9 cellular contexts compared by ENCODE assay signal in the genomic region with DNA sequence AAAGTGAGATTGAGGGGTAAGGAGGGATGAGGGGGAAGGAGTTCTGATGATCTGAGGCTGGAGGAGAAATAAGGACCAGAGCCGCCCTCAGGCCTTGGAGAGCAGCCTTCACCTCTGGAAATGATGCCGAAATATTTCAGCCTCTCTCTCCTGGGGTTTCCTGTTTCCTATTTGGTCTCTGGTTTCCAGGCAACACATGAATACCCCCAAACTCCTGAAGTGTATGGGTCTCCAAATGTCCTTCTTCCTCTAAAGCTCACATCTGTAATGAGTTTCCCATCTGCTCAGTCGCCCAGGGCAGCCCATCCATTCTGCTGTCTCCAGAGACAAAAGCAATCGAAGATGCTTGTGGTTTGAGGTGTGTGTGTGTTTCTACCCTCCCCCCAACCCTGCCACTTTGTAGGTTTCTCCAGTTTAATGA. TPM values are rescaled to one million over a fixed set of nuclear protein-coding genes. Genes with fewer than 3 reads are reported as not detected.
DNase-seq lines count a peak whose midpoint lies in the region; ATAC-seq, FAIRE-seq and TF ChIP-seq lines count a peak whose summit lies in the region.
"Had no signal": no experiment of that assay in that cellular context is flagged by ENCODE, and none has a peak within 500 bp of the region (broad histone marks: within the 10 kb centered on the region; RNA-seq: fewer than 3 reads in every experiment).

No MANE protein-coding gene starts in this region.

- no peak overlapping the region; the same call in 1 of the 2 replicates for H2AFZ ChIP-seq in DND-41 (ENCODE audit: low read depth, low read length)
- no peak overlapping the region for H2AFZ ChIP-seq in astrocyte (ENCODE audit: low read depth, low read length)
- no peak overlapping the region for H2AFZ ChIP-seq in Karpas-422 (ENCODE audit: low read length)

- H4K20me1 ChIP-seq in DND-41 (ENCODE audit: insufficient read depth, low read length) (no peaks in the 10 kb centered on the region), astrocyte (ENCODE audit: insufficient read depth, low read length) (no peaks in the 10 kb centered on the region), Karpas-422 (ENCODE audit: insufficient read depth, low read depth, low read length) (no peaks in the 10 kb centered on the region)

- ATAC-seq in DND-41 (ENCODE audit: insufficient read depth, low read depth) = peak; percentile 85
- ATAC-seq in GM19467 (IDR thresholded peaks at IDR 0.05; ENCODE audit: unreplicated experiment) = peak; percentile 29
- peak; percentile 40 for ATAC-seq in HG03135 (IDR thresholded peaks at IDR 0.05; ENCODE audit: unreplicated experiment)

- H3K4me1 ChIP-seq in DND-41 (ENCODE audit: insufficient read depth, low read length) (peaks cover 32% of the 10 kb centered on the region), astrocyte (ENCODE audit: insufficient read depth, low read length) (no peaks in the 10 kb centered on the region), Karpas-422 (ENCODE audit: low read length) (peaks cover 4% of the 10 kb centered on the region)

- H3K9me3 ChIP-seq in DND-41 (ENCODE audit: insufficient read depth, low read length, severe bottlenecking) (peaks cover 12% of the 10 kb centered on the region), astrocyte (ENCODE audit: insufficient read depth, low read depth, low read length) (no peaks in the 10 kb centered on the region), Karpas-422 (ENCODE audit: low read length) (peaks cover 3% of the 10 kb centered on the region; the same call in 1 of the 2 replicates)

- H3K79me2 ChIP-seq in DND-41 (ENCODE audit: insufficient read depth, low read length) (no peaks in the 10 kb centered on the region), astrocyte (ENCODE audit: insufficient read depth, low read length) (no peaks in the 10 kb centered on the region), Karpas-422 (ENCODE audit: low read length) (no peaks in the 10 kb centered on the region)

- H3K9me3 Mint-ChIP-seq in astrocyte (ENCODE audit: unreplicated experiment) = peaks cover 27% of the 10 kb centered on the region

- no peaks in the 10 kb centered on the region for H3K4me1 Mint-ChIP-seq in astrocyte (ENCODE audit: low read depth, unreplicated experiment)

- peaks cover 2% of the 10 kb centered on the region for H3K27me3 Mint-ChIP-seq in astrocyte (ENCODE audit: low read depth, unreplicated experiment)

- peak overlapping the region in 1 of 2 experiments; percentile 18; a peak in 2 of 4 replicates for H3K4me3 ChIP-seq in DND-41 (ENCODE audit: low read depth in 1 of 2, low read length in 2 of 2)
- no peak overlapping the region for H3K4me3 ChIP-seq in astrocyte (ENCODE audit: insufficient read depth, low read depth, low read length)
- no peak overlapping the region for H3K4me3 ChIP-seq in Karpas-422 (ENCODE audit: low read length)

- H3K9me2 ChIP-seq in Karpas-422 (replicated peaks; ENCODE audit: insufficient read depth, low read length) = no peaks in the 10 kb centered on the region

- H3K27me3 ChIP-seq in DND-41 (ENCODE audit: insufficient read depth, low read length, poor library complexity) (no peaks in the 10 kb centered on the region), astrocyte (ENCODE audit: insufficient read depth, low read length) (no peaks in the 10 kb centered on the region), Karpas-422 (ENCODE audit: low read length) (no peaks in the 10 kb centered on the region; the same call in 1 of the 2 replicates)

- no peak overlapping the region for H3K27ac Mint-ChIP-seq in astrocyte (ENCODE audit: unreplicated experiment)

- DNase-seq in DND-41 (peak; percentile 82), astrocyte (ENCODE audit: low read depth) (peak; percentile 8), epidermal melanocyte (ENCODE audit: insufficient read length, low spot score) (no peak), Karpas-422 (no peak), HuH-7.5 (ENCODE audit: low spot score) (no peak), NCI-H82 treated with DMSO at 0.1 percent for 48 hours (lab: John Stamatoyannopoulos, UW; ENCODE audit: unreplicated experiment) (no peak)
- DNase-seq: left cardiac atrium had no signal

- peaks cover 2% of the 10 kb centered on the region for H3K36me3 Mint-ChIP-seq in astrocyte (ENCODE audit: low read depth, unreplicated experiment)

- H3K9ac ChIP-seq in DND-41 (ENCODE audit: low read depth, low read length) (peak overlapping the region; percentile 1; the same call in 1 of the 2 replicates), astrocyte (ENCODE audit: low read length) (no peak overlapping the region), Karpas-422 (ENCODE audit: low read length) (no peak overlapping the region)

- H3K27ac ChIP-seq in DND-41 (ENCODE audit: low read length) = peak overlapping the region; percentile 40
- H3K27ac ChIP-seq in astrocyte (ENCODE audit: low read depth, low read length) = no peak overlapping the region
- H3K27ac ChIP-seq in Karpas-422 (ENCODE audit: low read length) = no peak overlapping the region

- TF ChIP-seq CTCF in DND-41 (IDR thresholded peaks at IDR 0.05; ENCODE audit: borderline replicate concordance, extremely low read depth, low read length, poor library complexity, severe bottlenecking) (no peak), astrocyte (IDR thresholded peaks at IDR 0.05; ENCODE audit: insufficient read depth, low read depth, low read length) (no peak)

- no peak overlapping the region for H3K4me3 Mint-ChIP-seq in astrocyte (ENCODE audit: unreplicated experiment)

- peak overlapping the region; percentile 50 for H3K4me2 ChIP-seq in DND-41 (ENCODE audit: insufficient read depth, low read length)
- no peak overlapping the region for H3K4me2 ChIP-seq in astrocyte (ENCODE audit: low read length)
- no peak overlapping the region for H3K4me2 ChIP-seq in Karpas-422 (ENCODE audit: low read depth, low read length, poor library complexity, severe bottlenecking)

- H3K36me3 ChIP-seq in DND-41 (ENCODE audit: insufficient read depth, low read length) = no peaks in the 10 kb centered on the region
- H3K36me3 ChIP-seq in astrocyte (ENCODE audit: insufficient read depth, low read length) = no peaks in the 10 kb centered on the region
- no peaks in the 10 kb centered on the region for H3K36me3 ChIP-seq in Karpas-422 (ENCODE audit: insufficient read depth, low read length)

- FAIRE-seq in astrocyte (lab: Jason Lieb, UNC) = no peak

RNA-seq across cellular contexts. Expression of a gene that starts 52.0 kb away (rescaled TPM):
- 34.0 and 39.8 TPM in 2 replicates for total RNA-seq in astrocyte
- total RNA-seq in Karpas-422 (2014; rRNA removed; shearing (Covaris generic); ENCODE audit: low replicate concordance) = 23.2 and 30.0 TPM in 2 replicates

Comparison
In these comparisons a context has a peak if more than half of its experiments do, and no peak if none do; other contexts are left out.
1. ATAC-seq: peak in every context shown above with its lines; median percentile 85 in DND-41; 40 in HG03135; 29 in GM19467.
2. DNase-seq: peak in DND-41 (single experiment) and astrocyte (single experiment); none in epidermal melanocyte (single experiment), Karpas-422 (single experiment), HuH-7.5 (single experiment) and NCI-H82 treated with DMSO at 0.1 percent for 48 hours (single experiment).